ENCODE assay signal across 1 cellular context in the genomic region with DNA sequence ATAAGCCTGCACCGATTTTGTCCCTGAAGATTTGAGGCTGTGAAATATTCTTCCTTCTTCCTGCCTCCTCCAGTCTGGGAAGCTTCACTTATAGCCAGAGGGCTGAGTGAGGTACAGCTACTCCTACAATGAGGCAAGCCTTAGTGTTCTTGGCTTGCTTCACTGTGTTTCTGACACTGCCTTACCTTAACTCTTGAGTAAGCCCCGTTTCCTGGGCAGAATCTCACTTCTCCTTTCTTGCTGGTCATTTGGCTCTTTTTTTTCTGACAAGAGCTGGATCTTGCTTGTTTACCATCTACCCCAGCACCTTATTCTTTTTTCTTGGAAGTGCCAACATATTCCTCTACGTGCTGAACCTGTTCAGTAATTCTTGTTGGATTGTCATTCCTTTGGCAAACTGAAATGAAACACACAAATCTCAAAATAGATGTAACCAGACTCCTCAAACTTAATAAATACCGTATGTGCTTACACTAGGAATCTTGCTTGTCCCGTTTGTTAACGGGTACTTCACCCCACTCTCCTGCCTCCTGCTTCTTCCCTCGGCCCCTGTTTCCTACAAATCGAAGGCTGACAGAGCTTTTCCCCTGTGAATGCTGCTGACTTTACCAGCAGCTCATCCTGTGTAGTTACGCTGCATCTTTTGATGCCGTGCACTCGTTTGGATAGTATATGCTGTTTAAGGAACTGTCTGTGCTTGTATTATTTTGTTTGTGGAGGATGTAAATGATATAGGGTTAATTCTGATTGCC.
A peak's percentile ranks its signal among the peaks of the same experiment; 100 is the strongest.
TF ChIP-seq lines count a peak whose summit lies in the region.

No MANE protein-coding gene starts in this region.

TF ChIP-seq in GM12878, 131 proteins besides CTCF, POLR2A, EP300 and RAD21 (continued from another document and continues in another):
- TF ChIP-seq, protein P1, sequence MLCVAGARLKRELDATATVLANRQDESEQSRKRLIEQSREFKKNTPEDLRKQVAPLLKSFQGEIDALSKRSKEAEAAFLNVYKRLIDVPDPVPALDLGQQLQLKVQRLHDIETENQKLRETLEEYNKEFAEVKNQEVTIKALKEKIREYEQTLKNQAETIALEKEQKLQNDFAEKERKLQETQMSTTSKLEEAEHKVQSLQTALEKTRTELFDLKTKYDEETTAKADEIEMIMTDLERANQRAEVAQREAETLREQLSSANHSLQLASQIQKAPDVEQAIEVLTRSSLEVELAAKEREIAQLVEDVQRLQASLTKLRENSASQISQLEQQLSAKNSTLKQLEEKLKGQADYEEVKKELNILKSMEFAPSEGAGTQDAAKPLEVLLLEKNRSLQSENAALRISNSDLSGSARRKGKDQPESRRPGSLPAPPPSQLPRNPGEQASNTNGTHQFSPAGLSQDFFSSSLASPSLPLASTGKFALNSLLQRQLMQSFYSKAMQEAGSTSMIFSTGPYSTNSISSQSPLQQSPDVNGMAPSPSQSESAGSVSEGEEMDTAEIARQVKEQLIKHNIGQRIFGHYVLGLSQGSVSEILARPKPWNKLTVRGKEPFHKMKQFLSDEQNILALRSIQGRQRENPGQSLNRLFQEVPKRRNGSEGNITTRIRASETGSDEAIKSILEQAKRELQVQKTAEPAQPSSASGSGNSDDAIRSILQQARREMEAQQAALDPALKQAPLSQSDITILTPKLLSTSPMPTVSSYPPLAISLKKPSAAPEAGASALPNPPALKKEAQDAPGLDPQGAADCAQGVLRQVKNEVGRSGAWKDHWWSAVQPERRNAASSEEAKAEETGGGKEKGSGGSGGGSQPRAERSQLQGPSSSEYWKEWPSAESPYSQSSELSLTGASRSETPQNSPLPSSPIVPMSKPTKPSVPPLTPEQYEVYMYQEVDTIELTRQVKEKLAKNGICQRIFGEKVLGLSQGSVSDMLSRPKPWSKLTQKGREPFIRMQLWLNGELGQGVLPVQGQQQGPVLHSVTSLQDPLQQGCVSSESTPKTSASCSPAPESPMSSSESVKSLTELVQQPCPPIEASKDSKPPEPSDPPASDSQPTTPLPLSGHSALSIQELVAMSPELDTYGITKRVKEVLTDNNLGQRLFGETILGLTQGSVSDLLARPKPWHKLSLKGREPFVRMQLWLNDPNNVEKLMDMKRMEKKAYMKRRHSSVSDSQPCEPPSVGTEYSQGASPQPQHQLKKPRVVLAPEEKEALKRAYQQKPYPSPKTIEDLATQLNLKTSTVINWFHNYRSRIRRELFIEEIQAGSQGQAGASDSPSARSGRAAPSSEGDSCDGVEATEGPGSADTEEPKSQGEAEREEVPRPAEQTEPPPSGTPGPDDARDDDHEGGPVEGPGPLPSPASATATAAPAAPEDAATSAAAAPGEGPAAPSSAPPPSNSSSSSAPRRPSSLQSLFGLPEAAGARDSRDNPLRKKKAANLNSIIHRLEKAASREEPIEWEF (IDR thresholded peaks at IDR 0.05; ENCODE audit: insufficient replicate concordance, low read depth, low read length) = no peak
- no peak for TF ChIP-seq CHD2 (IDR thresholded peaks at IDR 0.05; ENCODE audit: borderline replicate concordance, low read depth, low read length)
- TF ChIP-seq BCL11A (IDR thresholded peaks at IDR 0.05; ENCODE audit: low read depth, low read length) = peak; percentile 73; the same call in 1 of the 2 replicates
- TF ChIP-seq CBX3 (IDR thresholded peaks at IDR 0.05; ENCODE audit: borderline replicate concordance, low read depth) = no peak
- TF ChIP-seq POLR2AphosphoS5 (IDR thresholded peaks at IDR 0.05; ENCODE audit: low read length) = no peak
- no peak for TF ChIP-seq RBBP5 (conservative IDR thresholded peaks at IDR 0.05)
- TF ChIP-seq SREBF1 (IDR thresholded peaks at IDR 0.05; ENCODE audit: low read length) = no peak
- no peak for TF ChIP-seq BCLAF1 (IDR thresholded peaks at IDR 0.05)
- no peak for TF ChIP-seq RCOR1 (conservative IDR thresholded peaks at IDR 0.05; ENCODE audit: low read depth, low read length)
- TF ChIP-seq, protein P2, sequence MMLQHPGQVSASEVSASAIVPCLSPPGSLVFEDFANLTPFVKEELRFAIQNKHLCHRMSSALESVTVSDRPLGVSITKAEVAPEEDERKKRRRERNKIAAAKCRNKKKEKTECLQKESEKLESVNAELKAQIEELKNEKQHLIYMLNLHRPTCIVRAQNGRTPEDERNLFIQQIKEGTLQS (IDR thresholded peaks at IDR 0.05; ENCODE audit: borderline replicate concordance, extremely low read depth, low read depth, low read length) = no peak
- TF ChIP-seq PML (IDR thresholded peaks at IDR 0.05; ENCODE audit: low read length) = no peak
- TF ChIP-seq ZBTB4 (CRISPR knock-in tag; IDR thresholded peaks at IDR 0.05) = no peak
- TF ChIP-seq NR2C1 (IDR thresholded peaks at IDR 0.05) = no peak
- no peak for TF ChIP-seq E2F8 (IDR thresholded peaks at IDR 0.05; ENCODE audit: low read depth, partially characterized antibody)
- no peak for TF ChIP-seq EED (IDR thresholded peaks at IDR 0.05; ENCODE audit: low read depth)
- TF ChIP-seq SMAD1 (IDR thresholded peaks at IDR 0.05; ENCODE audit: low read depth, partially characterized antibody) = no peak
- no peak for TF ChIP-seq LARP7 (IDR thresholded peaks at IDR 0.05)
- peak; percentile 84 for TF ChIP-seq IRF4 (IDR thresholded peaks at IDR 0.05; ENCODE audit: low read depth, low read length)
- TF ChIP-seq ZNF207 (IDR thresholded peaks at IDR 0.05; ENCODE audit: borderline replicate concordance) = no peak
- TF ChIP-seq NFXL1 (IDR thresholded peaks at IDR 0.05; ENCODE audit: borderline replicate concordance) = no peak
- TF ChIP-seq ZBTB33 (IDR thresholded peaks at IDR 0.05) = no peak
- TF ChIP-seq CBFB (IDR thresholded peaks at IDR 0.05; ENCODE audit: low read depth) = no peak
- TF ChIP-seq IKZF2 (IDR thresholded peaks at IDR 0.05) = peak; percentile 83
- TF ChIP-seq BHLHE40 (IDR thresholded peaks at IDR 0.05; ENCODE audit: borderline replicate concordance in 1 of 2, low read depth in 2 of 2, low read length in 1 of 2) = no peak
- no peak for TF ChIP-seq TAF1 (IDR thresholded peaks at IDR 0.05; ENCODE audit: borderline replicate concordance, low read depth, low read length)
- no peak for TF ChIP-seq KDM1A (IDR thresholded peaks at IDR 0.05; ENCODE audit: borderline replicate concordance)
- TF ChIP-seq FOXK2 (IDR thresholded peaks at IDR 0.05) = peak; percentile 60; the same call in 1 of the 2 replicates
- peak; percentile 97 for TF ChIP-seq SPI1 (IDR thresholded peaks at IDR 0.05; ENCODE audit: borderline replicate concordance, insufficient read depth, low read depth, low read length)
- no peak for TF ChIP-seq RAD51 (IDR thresholded peaks at IDR 0.05)
- TF ChIP-seq, protein P3, sequence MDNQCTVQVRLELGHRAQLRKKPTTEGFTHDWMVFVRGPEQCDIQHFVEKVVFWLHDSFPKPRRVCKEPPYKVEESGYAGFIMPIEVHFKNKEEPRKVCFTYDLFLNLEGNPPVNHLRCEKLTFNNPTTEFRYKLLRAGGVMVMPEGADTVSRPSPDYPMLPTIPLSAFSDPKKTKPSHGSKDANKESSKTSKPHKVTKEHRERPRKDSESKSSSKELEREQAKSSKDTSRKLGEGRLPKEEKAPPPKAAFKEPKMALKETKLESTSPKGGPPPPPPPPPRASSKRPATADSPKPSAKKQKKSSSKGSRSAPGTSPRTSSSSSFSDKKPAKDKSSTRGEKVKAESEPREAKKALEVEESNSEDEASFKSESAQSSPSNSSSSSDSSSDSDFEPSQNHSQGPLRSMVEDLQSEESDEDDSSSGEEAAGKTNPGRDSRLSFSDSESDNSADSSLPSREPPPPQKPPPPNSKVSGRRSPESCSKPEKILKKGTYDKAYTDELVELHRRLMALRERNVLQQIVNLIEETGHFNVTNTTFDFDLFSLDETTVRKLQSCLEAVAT (IDR thresholded peaks at IDR 0.05) = peak; percentile 89
- peak; percentile 67; the same call in 1 of the 2 replicates for TF ChIP-seq PAX5 (IDR thresholded peaks at IDR 0.05; ENCODE audit: borderline replicate concordance, low read depth, low read length)
- TF ChIP-seq ASH2L (IDR thresholded peaks at IDR 0.05; ENCODE audit: borderline replicate concordance, low read depth) = no peak
- no peak for TF ChIP-seq KAT2A (conservative IDR thresholded peaks at IDR 0.05; ENCODE audit: control insufficient read depth, low read depth, low read length)
- TF ChIP-seq PAX8 (IDR thresholded peaks at IDR 0.05) = no peak
- TF ChIP-seq, protein P4, sequence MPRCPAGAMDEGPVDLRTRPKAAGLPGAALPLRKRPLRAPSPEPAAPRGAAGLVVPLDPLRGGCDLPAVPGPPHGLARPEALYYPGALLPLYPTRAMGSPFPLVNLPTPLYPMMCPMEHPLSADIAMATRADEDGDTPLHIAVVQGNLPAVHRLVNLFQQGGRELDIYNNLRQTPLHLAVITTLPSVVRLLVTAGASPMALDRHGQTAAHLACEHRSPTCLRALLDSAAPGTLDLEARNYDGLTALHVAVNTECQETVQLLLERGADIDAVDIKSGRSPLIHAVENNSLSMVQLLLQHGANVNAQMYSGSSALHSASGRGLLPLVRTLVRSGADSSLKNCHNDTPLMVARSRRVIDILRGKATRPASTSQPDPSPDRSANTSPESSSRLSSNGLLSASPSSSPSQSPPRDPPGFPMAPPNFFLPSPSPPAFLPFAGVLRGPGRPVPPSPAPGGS (IDR thresholded peaks at IDR 0.05; ENCODE audit: borderline replicate concordance, insufficient read depth, low read depth, low read length, poor library complexity, severe bottlenecking) = no peak
- no peak for TF ChIP-seq ZBED1 (IDR thresholded peaks at IDR 0.05; ENCODE audit: borderline replicate concordance)
- no peak for TF ChIP-seq ZZZ3 (IDR thresholded peaks at IDR 0.05; ENCODE audit: control insufficient read depth, insufficient read length, low read depth)
